ENCODE assay signal across 26 cellular contexts in the genomic region with DNA sequence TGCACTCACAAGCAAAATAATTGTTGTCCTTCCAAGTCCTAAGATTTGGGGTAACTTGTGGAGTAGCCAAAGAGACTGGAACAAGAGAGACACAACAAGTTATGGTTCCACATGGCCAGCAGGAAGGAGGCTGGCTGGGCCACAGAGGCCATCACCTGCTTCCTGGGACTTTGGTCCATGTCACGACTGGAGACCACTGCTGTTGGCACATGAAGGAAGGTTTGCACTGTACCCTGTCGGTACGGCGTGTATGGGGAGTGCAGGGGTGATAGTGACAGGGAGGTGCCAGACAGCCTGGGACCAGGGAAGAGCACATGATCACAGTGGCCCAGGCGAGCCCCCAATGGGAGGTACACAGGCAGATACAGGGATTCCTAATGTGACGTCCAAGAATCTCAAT. TPM values are rescaled to one million over a fixed set of nuclear protein-coding genes. Genes with fewer than 3 reads are reported as not detected.
DNase-seq lines count a peak whose midpoint lies in the region; ATAC-seq and TF ChIP-seq lines count a peak whose summit lies in the region.
"Had no signal": no experiment of that assay in that cellular context is flagged by ENCODE, and none has a peak within 500 bp of the region (broad histone marks: within the 10 kb centered on the region; RNA-seq: fewer than 3 reads in every experiment).

No MANE protein-coding gene starts in this region.

- BruUV-seq in Caco-2 (replicated peaks; lab: Mats Ljungman, UMichigan), result no TSS peak

- intact Hi-C loops in Caco-2 (cut with micrococcal nuclease; ENCODE audit: unreplicated experiment) (loop anchor here (2.0 kb wide), 1 partner anchor 15 kb away; a partner anchor contains a TSS), left lung (cut with DNase I) (no loop called here), sigmoid colon (cut with DNase I) (no loop called here)

- POLR2A ChIA-PET in Caco-2 (lab: Charles Lee) (no interaction called here), WTC11 (lab: Charles Lee) (no interaction called here)

- no peak for TF ChIP-seq POLR2A in sigmoid colon (IDR thresholded peaks at IDR 0.05)

- H3K27me3 ChIP-seq in Caco-2 (replicated peaks; ENCODE audit: control insufficient read depth, insufficient read depth, low read length) (no peaks in the 10 kb centered on the region), left lung (no peaks in the 10 kb centered on the region), sigmoid colon (no peaks in the 10 kb centered on the region)
- H3K27me3 ChIP-seq: testis had no signal

- DNase-seq in Caco-2, result no peak
- peak; percentile 2 for DNase-seq in WTC11 (ENCODE audit: low spot score)
- DNase-seq in left lung, result peak; percentile 22 to 25
- DNase-seq in sigmoid colon, result peak; percentile 10
- no peak for DNase-seq in stimulated activated naive CD8-positive, alpha-beta T cell treated with anti-CD3 and anti-CD28 coated beads, Interleukin-15, amount 100 ng/mL, for 72 hours
- DNase-seq in superior temporal gyrus (ENCODE audit: extremely low spot score), result no peak
- no peak for DNase-seq in NCI-H2196 (lab: John Stamatoyannopoulos, UW; ENCODE audit: unreplicated experiment)
- DNase-seq: activated CD4-positive, alpha-beta T cell treated with anti-CD3 and anti-CD28 coated beads, Interleukin-2, amount 50 U/mL, for 4 hours; activated CD8-positive, alpha-beta memory T cell treated with anti-CD3 and anti-CD28 coated beads, Interleukin-2, amount 50 U/mL, for 4 hours; CD4-positive, alpha-beta memory T cell; effector memory CD8-positive, alpha-beta T cell; foreskin melanocyte; KBM-7; left ventricle myocardium superior; NCI-H1436 treated with DMSO at 0.1 percent for 48 hours; NCI-H2107; NCI-H524; PC-3; SHP77 treated with DMSO at 0.1 percent for 48 hours; small intestine; SW 1271; T1000 had no signal

- no peak for ATAC-seq in WTC11
- ATAC-seq in left lung, result no peak
- ATAC-seq in HG03196 (IDR thresholded peaks at IDR 0.05; ENCODE audit: unreplicated experiment), result no peak
- no peak for ATAC-seq in stimulated activated naive CD8-positive, alpha-beta T cell treated with anti-CD3 and anti-CD28 coated beads, Interleukin-15, amount 100 ng/mL, for 72 hours
- ATAC-seq: effector memory CD8-positive, alpha-beta T cell; esophagus mucosa; left ventricle myocardium superior; PC-3; psoas muscle had no signal

- 86 to 95% methylated on average over 6 of the region's 6 CpGs for WGBS in sigmoid colon, 2 donors

- H3K4me1 ChIP-seq in Caco-2 (peaks cover 6% of the 10 kb centered on the region), left lung (peaks cover 4 to 5% of the 10 kb centered on the region in 2 donors), sigmoid colon (peaks cover 0 to 3% (median 0%) of the 10 kb centered on the region in 4 donors)

- H3K9me3 ChIP-seq in Caco-2, result no peaks in the 10 kb centered on the region
- peaks cover 0 to 33% of the 10 kb centered on the region in 2 donors for H3K9me3 ChIP-seq in left lung
- H3K9me3 ChIP-seq in sigmoid colon, result no peaks in the 10 kb centered on the region
- H3K9me3 ChIP-seq: testis had no signal

- H3K9me3 Mint-ChIP-seq in Caco-2 (ENCODE audit: unreplicated experiment) (no peaks in the 10 kb centered on the region), WTC11 (peaks cover 28% of the 10 kb centered on the region)
- peaks cover 21 to 45% of the 10 kb centered on the region in 2 donors for H3K9me3 Mint-ChIP-seq in stimulated activated naive CD8-positive, alpha-beta T cell treated with anti-CD3 and anti-CD28 coated beads, Interleukin-15, amount 100 ng/mL, for 72 hours

- no peaks in the 10 kb centered on the region for H3K27me3 Mint-ChIP-seq in Caco-2 (ENCODE audit: insufficient read depth, unreplicated experiment)
- H3K27me3 Mint-ChIP-seq in WTC11 (ENCODE audit: low read depth), result no peaks in the 10 kb centered on the region
- no peaks in the 10 kb centered on the region for H3K27me3 Mint-ChIP-seq in stimulated activated naive CD8-positive, alpha-beta T cell treated with anti-CD3 and anti-CD28 coated beads, Interleukin-15, amount 100 ng/mL, for 72 hours
- H3K27me3 Mint-ChIP-seq: CD4-positive, alpha-beta memory T cell; effector memory CD8-positive, alpha-beta T cell had no signal

- H3K4me1 Mint-ChIP-seq in Caco-2 (ENCODE audit: low read depth, unreplicated experiment) (peaks cover 7% of the 10 kb centered on the region), WTC11 (peaks cover 8% of the 10 kb centered on the region)
- H3K4me1 Mint-ChIP-seq in stimulated activated naive CD8-positive, alpha-beta T cell treated with anti-CD3 and anti-CD28 coated beads, Interleukin-15, amount 100 ng/mL, for 72 hours, result peaks cover 14% of the 10 kb centered on the region

- no peak for TF ChIP-seq EP300 in sigmoid colon (IDR thresholded peaks at IDR 0.05)

- no peak overlapping the region for H3K4me3 Mint-ChIP-seq in Caco-2 (ENCODE audit: unreplicated experiment)
- no peak overlapping the region for H3K4me3 Mint-ChIP-seq in WTC11
- H3K4me3 Mint-ChIP-seq in stimulated activated naive CD8-positive, alpha-beta T cell treated with anti-CD3 and anti-CD28 coated beads, Interleukin-15, amount 100 ng/mL, for 72 hours, result no peak overlapping the region
- H3K4me3 Mint-ChIP-seq: CD4-positive, alpha-beta memory T cell; effector memory CD8-positive, alpha-beta T cell had no signal

- peaks cover 13% of the 10 kb centered on the region for H3K36me3 Mint-ChIP-seq in Caco-2 (ENCODE audit: insufficient read depth, unreplicated experiment)
- peaks cover 17% of the 10 kb centered on the region for H3K36me3 Mint-ChIP-seq in WTC11

- H3K27ac Mint-ChIP-seq in Caco-2 (ENCODE audit: unreplicated experiment) (peak overlapping the region; percentile 19), WTC11 (no peak overlapping the region)
- H3K27ac Mint-ChIP-seq in stimulated activated naive CD8-positive, alpha-beta T cell treated with anti-CD3 and anti-CD28 coated beads, Interleukin-15, amount 100 ng/mL, for 72 hours, result no peak overlapping the region
- H3K27ac Mint-ChIP-seq: effector memory CD8-positive, alpha-beta T cell had no signal

- CTCF ChIA-PET in Caco-2 (lab: Charles Lee) (no interaction called here), WTC11 (lab: Charles Lee) (interaction anchor here (1.0 kb wide), 1 partner anchor 16 kb away, joined by 4 read pairs; no protein-coding TSS in a partner anchor)

- TF ChIP-seq CTCF in Caco-2 (IDR thresholded peaks at IDR 0.05; ENCODE audit: insufficient read depth in 1 of 2, low read depth in 1 of 2, low read length in 1 of 2, severe bottlenecking in 1 of 2, unreplicated experiment in 1 of 2) (no peak), WTC11 (IDR thresholded peaks at IDR 0.05) (no peak), left lung (IDR thresholded peaks at IDR 0.05) (no peak), sigmoid colon (IDR thresholded peaks at IDR 0.05) (no peak)

- H3K36me3 ChIP-seq in Caco-2 (ENCODE audit: control insufficient read depth, insufficient read depth, low read length) (no peaks in the 10 kb centered on the region), left lung (peaks cover 0 to 74% of the 10 kb centered on the region in 2 donors), sigmoid colon (peaks cover 0 to 42% (median 10%) of the 10 kb centered on the region in 4 donors)

- H3K4me3 ChIP-seq in Caco-2 (ENCODE audit: low read depth, low read length) (no peak overlapping the region), left lung (no peak overlapping the region), sigmoid colon (no peak overlapping the region)
- H3K4me3 ChIP-seq: psoas muscle, testis had no signal

- H3K27ac ChIP-seq in left lung (no peak overlapping the region), sigmoid colon (no peak overlapping the region)
- H3K27ac ChIP-seq: psoas muscle, testis had no signal

TF ChIP-seq in WTC11, 78 proteins besides CTCF, POLR2A, EP300 and RAD21 (continues in another document):
- TF ChIP-seq GTF2I (CRISPR knock-in tag; conservative IDR thresholded peaks at IDR 0.05), result no peak
- TF ChIP-seq, protein P1, sequence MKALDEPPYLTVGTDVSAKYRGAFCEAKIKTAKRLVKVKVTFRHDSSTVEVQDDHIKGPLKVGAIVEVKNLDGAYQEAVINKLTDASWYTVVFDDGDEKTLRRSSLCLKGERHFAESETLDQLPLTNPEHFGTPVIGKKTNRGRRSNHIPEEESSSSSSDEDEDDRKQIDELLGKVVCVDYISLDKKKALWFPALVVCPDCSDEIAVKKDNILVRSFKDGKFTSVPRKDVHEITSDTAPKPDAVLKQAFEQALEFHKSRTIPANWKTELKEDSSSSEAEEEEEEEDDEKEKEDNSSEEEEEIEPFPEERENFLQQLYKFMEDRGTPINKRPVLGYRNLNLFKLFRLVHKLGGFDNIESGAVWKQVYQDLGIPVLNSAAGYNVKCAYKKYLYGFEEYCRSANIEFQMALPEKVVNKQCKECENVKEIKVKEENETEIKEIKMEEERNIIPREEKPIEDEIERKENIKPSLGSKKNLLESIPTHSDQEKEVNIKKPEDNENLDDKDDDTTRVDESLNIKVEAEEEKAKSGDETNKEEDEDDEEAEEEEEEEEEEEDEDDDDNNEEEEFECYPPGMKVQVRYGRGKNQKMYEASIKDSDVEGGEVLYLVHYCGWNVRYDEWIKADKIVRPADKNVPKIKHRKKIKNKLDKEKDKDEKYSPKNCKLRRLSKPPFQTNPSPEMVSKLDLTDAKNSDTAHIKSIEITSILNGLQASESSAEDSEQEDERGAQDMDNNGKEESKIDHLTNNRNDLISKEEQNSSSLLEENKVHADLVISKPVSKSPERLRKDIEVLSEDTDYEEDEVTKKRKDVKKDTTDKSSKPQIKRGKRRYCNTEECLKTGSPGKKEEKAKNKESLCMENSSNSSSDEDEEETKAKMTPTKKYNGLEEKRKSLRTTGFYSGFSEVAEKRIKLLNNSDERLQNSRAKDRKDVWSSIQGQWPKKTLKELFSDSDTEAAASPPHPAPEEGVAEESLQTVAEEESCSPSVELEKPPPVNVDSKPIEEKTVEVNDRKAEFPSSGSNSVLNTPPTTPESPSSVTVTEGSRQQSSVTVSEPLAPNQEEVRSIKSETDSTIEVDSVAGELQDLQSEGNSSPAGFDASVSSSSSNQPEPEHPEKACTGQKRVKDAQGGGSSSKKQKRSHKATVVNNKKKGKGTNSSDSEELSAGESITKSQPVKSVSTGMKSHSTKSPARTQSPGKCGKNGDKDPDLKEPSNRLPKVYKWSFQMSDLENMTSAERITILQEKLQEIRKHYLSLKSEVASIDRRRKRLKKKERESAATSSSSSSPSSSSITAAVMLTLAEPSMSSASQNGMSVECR (CRISPR knock-in tag; IDR thresholded peaks at IDR 0.05; ENCODE audit: borderline replicate concordance), result no peak

RNA-seq across cellular contexts. Expression of a gene that starts 15.5 kb away (rescaled TPM):
- total RNA-seq in Caco-2 (2022) (18.8 and 19.5 TPM in 2 replicates), WTC11 (2021) (15.1 to 20.9 TPM (median 18.6 TPM) in 3 replicates), left lung (10 to 100 TPM; 44.8 to 69.8 TPM), sigmoid colon (10 to 100 TPM; 27.3 to 33.2 (median 32.0) TPM)
- 10 to 100 TPM; 36.0 to 59.4 (median 49.2) TPM for polyA plus RNA-seq in sigmoid colon

RNA-seq across cellular contexts. Expression of a gene that starts 28.5 kb away (rescaled TPM):
- total RNA-seq in Caco-2 (2022) (25.7 and 25.9 TPM in 2 replicates), WTC11 (2021) (1.4 to 1.7 TPM (median 1.6 TPM) in 3 replicates), left lung (10 to 100 TPM; 23.1 to 38.5 TPM), sigmoid colon (10 to 100 TPM; 15.8 to 21.0 (median 19.3) TPM)
- 10 to 100 TPM; 37.9 to 86.5 (median 51.1) TPM for polyA plus RNA-seq in sigmoid colon

RNA-seq across cellular contexts. Expression of a gene that starts 52.4 kb away (rescaled TPM):
- total RNA-seq in Caco-2 (2022) (80.2 and 83.3 TPM in 2 replicates), WTC11 (2021) (144 to 157 TPM (median 148 TPM) in 3 replicates), left lung (100 to 1,000 TPM in 1 of 2 donors, 10 to 100 TPM in 1; 82.7 to 106 TPM), sigmoid colon (10 to 100 TPM; 16.9 to 32.9 (median 27.1) TPM)
- polyA plus RNA-seq in sigmoid colon, result 10 to 100 TPM; 72.9 to 85.3 (median 85.3) TPM

Comparison
In these comparisons a context has a peak if more than half of its experiments do, and no peak if none do; other contexts are left out.
1. DNase-seq: peak in WTC11 (single experiment), left lung (2 of 2) and sigmoid colon (single experiment); none in Caco-2 (0 of 2), stimulated activated naive CD8-positive, alpha-beta T cell treated with anti-CD3 and anti-CD28 coated beads, Interleukin-15, amount 100 ng/mL, for 72 hours (0 of 2), superior temporal gyrus (single experiment) and NCI-H2196 (single experiment).